1 cellular context compared by ENCODE assay signal in genomic region chr1:36324322-36324802, GRCh38.
TF ChIP-seq lines count a peak whose summit lies in the region.

No MANE protein-coding gene starts in this region.

TF ChIP-seq in HepG2, 621 proteins besides CTCF, POLR2A, EP300 and RAD21 (continued from another document):
- TF ChIP-seq REPIN1 (CRISPR knock-in tag; IDR thresholded peaks at IDR 0.05; ENCODE audit: borderline replicate concordance, low read depth) (0 out of 2 replicates have a peak, but pooled peaks have one; percentile 10), ZNF34 (CRISPR knock-in tag; IDR thresholded peaks at IDR 0.05; ENCODE audit: borderline replicate concordance) (no peak), ZSCAN31 (CRISPR knock-in tag; IDR thresholded peaks at IDR 0.05; ENCODE audit: low read depth) (0 out of 2 replicates have a peak, but pooled peaks have one; percentile 54), ZNF737 (CRISPR knock-in tag; IDR thresholded peaks at IDR 0.05; ENCODE audit: borderline replicate concordance) (no peak), PATZ1 (CRISPR knock-in tag; IDR thresholded peaks at IDR 0.05) (peak; percentile 84), ZHX1 (CRISPR knock-in tag; IDR thresholded peaks at IDR 0.05; ENCODE audit: low read depth) (no peak), ARNTL (CRISPR knock-in tag; IDR thresholded peaks at IDR 0.05) (peak; percentile 34; the same call in 1 of the 2 replicates), TBX2 (CRISPR knock-in tag; IDR thresholded peaks at IDR 0.05; ENCODE audit: borderline replicate concordance) (peak; percentile 67), RBM39 (IDR thresholded peaks at IDR 0.05; ENCODE audit: low read depth, low read length, poor library complexity, severe bottlenecking) (peak; percentile 19), AHR (CRISPR knock-in tag; IDR thresholded peaks at IDR 0.05) (no peak), ZNF350 (CRISPR knock-in tag; IDR thresholded peaks at IDR 0.05; ENCODE audit: borderline replicate concordance, low read depth) (peak; percentile 1; the same call in 1 of the 2 replicates), KDM2A (CRISPR knock-in tag; IDR thresholded peaks at IDR 0.05; ENCODE audit: borderline replicate concordance, low read depth) (peak; percentile 4; the same call in 1 of the 2 replicates), DPF2 (CRISPR knock-in tag; IDR thresholded peaks at IDR 0.05; ENCODE audit: borderline replicate concordance, low read depth) (0 out of 2 replicates have a peak, but pooled peaks have one; percentile 41), RXRA (CRISPR knock-in tag; IDR thresholded peaks at IDR 0.05) (0 out of 2 replicates have a peak, but pooled peaks have one; percentile 28), ZBTB46 (CRISPR knock-in tag; IDR thresholded peaks at IDR 0.05; ENCODE audit: borderline replicate concordance) (no peak), ZC3H13 (CRISPR knock-in tag; IDR thresholded peaks at IDR 0.05) (0 out of 2 replicates have a peak, but pooled peaks have one; percentile 36), NONO (IDR thresholded peaks at IDR 0.05) (no peak), NONO (CRISPR knock-in tag; conservative IDR thresholded peaks at IDR 0.05) (peak; percentile 49; the same call in 1 of the 2 replicates), ZNF615 (CRISPR knock-in tag; IDR thresholded peaks at IDR 0.05; ENCODE audit: borderline replicate concordance) (no peak), PCBP1 (IDR thresholded peaks at IDR 0.05; ENCODE audit: borderline replicate concordance, low read depth, low read length) (0 out of 2 replicates have a peak, but pooled peaks have one; percentile 16), ZNF788 (CRISPR knock-in tag; IDR thresholded peaks at IDR 0.05; ENCODE audit: borderline replicate concordance) (0 out of 2 replicates have a peak, but pooled peaks have one; percentile 61), ZNF180 (CRISPR knock-in tag; IDR thresholded peaks at IDR 0.05; ENCODE audit: borderline replicate concordance, low read depth) (no peak)
